Comparison of ENCODE assay signal across 22 cellular contexts in genomic region chr1:80632284-80632683, GRCh38.
DNase-seq lines count a peak whose midpoint lies in the region; ATAC-seq, FAIRE-seq and TF ChIP-seq lines count a peak whose summit lies in the region.
"Had no signal": no experiment of that assay in that cellular context is flagged by ENCODE, and none has a peak within 500 bp of the region (broad histone marks: within the 10 kb centered on the region; RNA-seq: fewer than 3 reads in every experiment).

No MANE protein-coding gene starts in this region.

- no peak overlapping the region for H2AK5ac ChIP-seq in H1 (ENCODE audit: low read depth, low read length)

- H3K9me3 ChIP-seq in right cardiac atrium (ENCODE audit: control insufficient read depth, low read length): no peaks in the 10 kb centered on the region
- H3K9me3 ChIP-seq in H1 (ENCODE audit: insufficient read depth in 2 of 2, low read depth in 1 of 2, low read length in 1 of 2): no peaks in the 10 kb centered on the region
- H3K9me3 ChIP-seq: A549, Caco-2 had no signal

- H2BK5ac ChIP-seq in H1 (ENCODE audit: low read depth, low read length): no peak overlapping the region

- H4K8ac ChIP-seq in H1 (ENCODE audit: extremely low read depth, insufficient read depth, low read length): no peak overlapping the region

- no peak overlapping the region for H2BK12ac ChIP-seq in H1 (ENCODE audit: low read depth, low read length)

- H3K4me1 Mint-ChIP-seq in WTC11: peaks cover 11% of the 10 kb centered on the region
- H3K4me1 Mint-ChIP-seq: B cell had no signal

- intact Hi-C loops in left ventricle myocardium superior (cut with micrococcal nuclease): no loop called here
- intact Hi-C loops in right cardiac atrium (cut with DNase I): no loop called here

- H3K23me2 ChIP-seq in H1 (ENCODE audit: low read depth, low read length): no peaks in the 10 kb centered on the region

- H2BK120ac ChIP-seq in H1 (replicated peaks; ENCODE audit: low read depth, low read length): no peak overlapping the region

- FAIRE-seq in bronchial epithelial cell (lab: Jason Lieb, UNC) (peak; percentile 86), H1 (lab: Jason Lieb, UNC) (no peak)
- FAIRE-seq: A549, D721Med, G401.6, GM12891, GM19239 had no signal

- no peak for TF ChIP-seq RAD21 in H1 (IDR thresholded peaks at IDR 0.05 in 1 of 2, conservative IDR thresholded peaks at IDR 0.05 in 1 of 2; ENCODE audit: low read depth in 2 of 2, low read length in 2 of 2)

- H4K91ac ChIP-seq in H1 (replicated peaks; ENCODE audit: insufficient read length, low read length): no peak overlapping the region

- no peak overlapping the region for H2BK20ac ChIP-seq in H1 (ENCODE audit: low read length)

- H2AFZ ChIP-seq in H1 (ENCODE audit: low read length): no peak overlapping the region

- peaks cover 14% of the 10 kb centered on the region for H3K36me3 Mint-ChIP-seq in WTC11
- H3K36me3 Mint-ChIP-seq: CD8-positive, alpha-beta T cell had no signal

- H3K27me3 Mint-ChIP-seq in WTC11 (ENCODE audit: low read depth): no peaks in the 10 kb centered on the region
- H3K27me3 Mint-ChIP-seq: B cell; CD4-positive, alpha-beta T cell had no signal

- no peak overlapping the region for H3K23ac ChIP-seq in H1 (ENCODE audit: insufficient read length)

- no peak for TF ChIP-seq POLR2A in H1 (IDR thresholded peaks at IDR 0.05; ENCODE audit: control extremely low read depth in 1 of 2, low read depth in 2 of 2, low read length in 2 of 2)

- H3K4me2 ChIP-seq in H1 (ENCODE audit: insufficient read depth in 1 of 2, low read depth in 2 of 2, low read length in 2 of 2): no peak overlapping the region
- H3K4me2 ChIP-seq: A549; BLaER1 treated with 17β-estradiol and CSF1 and Interleukin-3, amounts not matched to agents 10 nM and 100 nM had no signal

- no peak for TF ChIP-seq EP300 in H1 (IDR thresholded peaks at IDR 0.05; ENCODE audit: borderline replicate concordance in 1 of 2, low read depth in 2 of 2, low read length in 2 of 2)

- H3K14ac ChIP-seq in H1 (ENCODE audit: insufficient read length): no peak overlapping the region

- H3K79me2 ChIP-seq in H1 (ENCODE audit: control insufficient read depth in 1 of 2, insufficient read depth in 2 of 2, low read length in 2 of 2): no peaks in the 10 kb centered on the region

- no peak overlapping the region for H3K4ac ChIP-seq in H1 (replicated peaks; ENCODE audit: insufficient read length, low read depth, low read length)

- no peaks in the 10 kb centered on the region for H3K36me3 ChIP-seq in bronchial epithelial cell (ENCODE audit: control insufficient read depth, insufficient read depth, low read length)
- no peaks in the 10 kb centered on the region for H3K36me3 ChIP-seq in H1 (ENCODE audit: control insufficient read depth in 2 of 4, insufficient read depth in 4 of 4, low read length in 3 of 4)
- H3K36me3 ChIP-seq: BLaER1 treated with 17β-estradiol and CSF1 and Interleukin-3, amounts not matched to agents 10 nM and 100 nM had no signal

- H3K27me3 ChIP-seq in right cardiac atrium (ENCODE audit: control insufficient read depth, insufficient read depth): no peaks in the 10 kb centered on the region
- H3K27me3 ChIP-seq in bronchial epithelial cell (ENCODE audit: control insufficient read depth, insufficient read depth, low read length): no peaks in the 10 kb centered on the region
- H3K27me3 ChIP-seq in H1 (replicated peaks in 1 of 4; ENCODE audit: control insufficient read depth in 3 of 4, extremely low read depth in 1 of 4, insufficient read depth in 3 of 4, low read length in 3 of 4): no peaks in the 10 kb centered on the region
- H3K27me3 ChIP-seq: BLaER1 treated with 17β-estradiol and CSF1 and Interleukin-3, amounts not matched to agents 10 nM and 100 nM had no signal

- TF ChIP-seq CTCF in bronchial epithelial cell (IDR thresholded peaks at IDR 0.05; ENCODE audit: insufficient read depth, low read length, severe bottlenecking) (no peak), H1 (IDR thresholded peaks at IDR 0.05; ENCODE audit: control extremely low read depth in 1 of 3, insufficient read depth in 1 of 3, low read depth in 1 of 3, low read length in 3 of 3) (no peak), WTC11 (IDR thresholded peaks at IDR 0.05) (no peak)

- no peak overlapping the region for H4K5ac ChIP-seq in H1 (ENCODE audit: insufficient read length, low read depth, low read length)

- no peak overlapping the region for H3K18ac ChIP-seq in H1 (ENCODE audit: extremely low read depth, low read length)

- H3K27ac ChIP-seq in right cardiac atrium (ENCODE audit: low read length) (no peak overlapping the region), H1 (ENCODE audit: low read depth, low read length) (no peak overlapping the region)
- H3K27ac ChIP-seq: A549; BLaER1 treated with 17β-estradiol and CSF1 and Interleukin-3, amounts not matched to agents 10 nM and 100 nM; C4-2B had no signal

- peak; percentile 24 for DNase-seq in left ventricle myocardium superior
- no peak for DNase-seq in right cardiac atrium
- DNase-seq in bronchial epithelial cell (ENCODE audit: low read depth): no peak
- DNase-seq in H1 (ENCODE audit: low read depth in 1 of 2, low spot score in 2 of 2): no peak
- DNase-seq in WTC11 (ENCODE audit: low spot score): no peak
- DNase-seq in 8988T: no peak
- DNase-seq in putamen (ENCODE audit: low spot score): no peak
- DNase-seq: AML-193; Caco-2; Calu3; CD4-positive, alpha-beta T cell; CD8-positive, alpha-beta T cell; DMS79 treated with DMSO at 0.1 percent for 48 hours; GF-D8 had no signal

- H3K4me1 ChIP-seq in right cardiac atrium (ENCODE audit: control insufficient read depth, insufficient read depth, low read length) (no peaks in the 10 kb centered on the region), H1 (replicated peaks in 1 of 4; ENCODE audit: control insufficient read depth in 3 of 4, insufficient read depth in 4 of 4, low read length in 3 of 4) (no peaks in the 10 kb centered on the region)
- H3K4me1 ChIP-seq: A549; BLaER1 treated with 17β-estradiol and CSF1 and Interleukin-3, amounts not matched to agents 10 nM and 100 nM; Caco-2 had no signal

- POLR2A ChIA-PET in H1 (lab: Charles Lee; ENCODE audit: partially characterized antibody) (no interaction called here), WTC11 (lab: Charles Lee) (no interaction called here)

- H3K4me3 ChIP-seq in right cardiac atrium (ENCODE audit: low read length) (no peak overlapping the region), bronchial epithelial cell (ENCODE audit: low read depth, low read length) (no peak overlapping the region), H1 (ENCODE audit: extremely low read depth in 1 of 4, insufficient read depth in 2 of 4, low read depth in 3 of 4, low read length in 4 of 4) (no peak overlapping the region)
- H3K4me3 ChIP-seq: A549; BLaER1 treated with 17β-estradiol and CSF1 and Interleukin-3, amounts not matched to agents 10 nM and 100 nM had no signal

- no peak overlapping the region for H3K9ac ChIP-seq in H1 (replicated peaks in 1 of 4; ENCODE audit: extremely low read depth in 1 of 4, low read depth in 3 of 4, low read length in 3 of 4)
- H3K9ac ChIP-seq: BLaER1 treated with 17β-estradiol and CSF1 and Interleukin-3, amounts not matched to agents 10 nM and 100 nM had no signal

- H3K4me3 Mint-ChIP-seq in WTC11: no peak overlapping the region
- H3K4me3 Mint-ChIP-seq: B cell; CD4-positive, alpha-beta T cell; CD8-positive, alpha-beta T cell had no signal

- WGBS in right cardiac atrium: 85% methylated on average over 10 of the region's 10 CpGs
- 88% methylated on average over 10 of the region's 10 CpGs; no CpG with 5 or more reads in 1 of the 2 experiments for WGBS in H1 (ENCODE audit: extremely low coverage in 1 of 2, insufficient coverage in 1 of 2, insufficient read length in 1 of 2, insufficient replicate concordance in 2 of 2, low coverage in 1 of 2, low lambda C conversion rate in 2 of 2, missing lambda C conversion rate in 1 of 2), 2 experiments

- H3K9me3 Mint-ChIP-seq in WTC11: peaks cover 23% of the 10 kb centered on the region

- no peak for ATAC-seq in left ventricle myocardium superior
- ATAC-seq in right cardiac atrium: no peak
- no peak for ATAC-seq in WTC11
- ATAC-seq: A549; CD8-positive, alpha-beta T cell had no signal

- no peaks in the 10 kb centered on the region for H3K79me1 ChIP-seq in H1 (ENCODE audit: low read depth, low read length)

- H4K20me1 ChIP-seq in H1 (replicated peaks in 1 of 2; ENCODE audit: control insufficient read depth in 1 of 2, insufficient read depth in 2 of 2, low read length in 2 of 2): no peaks in the 10 kb centered on the region
- H4K20me1 ChIP-seq: BLaER1 treated with 17β-estradiol and CSF1 and Interleukin-3, amounts not matched to agents 10 nM and 100 nM had no signal

- H2BK15ac ChIP-seq in H1 (ENCODE audit: low read length): peak overlapping the region; percentile 85; the same call in 1 of the 2 replicates

- no peak overlapping the region for H3K27ac Mint-ChIP-seq in WTC11
- H3K27ac Mint-ChIP-seq: B cell; CD4-positive, alpha-beta T cell; CD8-positive, alpha-beta T cell had no signal

- no peak overlapping the region for H3K56ac ChIP-seq in H1 (replicated peaks; ENCODE audit: insufficient read length, low read depth, low read length)

- CTCF ChIA-PET in H1 (lab: Charles Lee; ENCODE audit: partially characterized antibody): no interaction called here
- CTCF ChIA-PET in WTC11 (lab: Charles Lee): no interaction called here

TF ChIP-seq in H1, 55 proteins besides CTCF, POLR2A, EP300 and RAD21:
- TF ChIP-seq TCF12 (IDR thresholded peaks at IDR 0.05; ENCODE audit: low read depth, low read length) (no peak), NANOG (IDR thresholded peaks at IDR 0.05; ENCODE audit: insufficient read depth, low read depth, low read length, poor library complexity, severe bottlenecking) (no peak), SP1 (IDR thresholded peaks at IDR 0.05; ENCODE audit: low read depth, low read length) (no peak), PHF8 (conservative IDR thresholded peaks at IDR 0.05; ENCODE audit: low read depth, low read length) (no peak), SUZ12 (IDR thresholded peaks at IDR 0.05; ENCODE audit: low read length) (no peak)
TF ChIP-seq in H1: peak in this region for 0.

TF ChIP-seq in WTC11, 78 proteins besides CTCF, POLR2A, EP300 and RAD21 (continues in another document):
- TF ChIP-seq GRHL2 (CRISPR knock-in tag; IDR thresholded peaks at IDR 0.05; ENCODE audit: insufficient replicate concordance, severe bottlenecking): no peak
- no peak for TF ChIP-seq ZSCAN18 (CRISPR knock-in tag; IDR thresholded peaks at IDR 0.05)
